Comparison of ENCODE assay signal across 8 cellular contexts in genomic region chr5:40688127-40688756, GRCh38. TPM values are rescaled to one million over a fixed set of nuclear protein-coding genes. Genes with fewer than 3 reads are reported as not detected.
DNase-seq lines count a peak whose midpoint lies in the region; ATAC-seq lines count a peak whose summit lies in the region.

No MANE protein-coding gene starts in this region.

- no peaks in the 10 kb centered on the region for H3K9me3 Mint-ChIP-seq in activated CD8-positive, alpha-beta T cell treated with anti-CD3 and anti-CD28 coated beads, Interleukin-2, amount 10 ng/mL, durations not matched to agents 7 days and 5 days (ENCODE audit: insufficient read depth)
- H3K9me3 Mint-ChIP-seq in effector memory CD8-positive, alpha-beta T cell, result no peaks in the 10 kb centered on the region

- CTCF ChIA-PET in activated CD8-positive, alpha-beta T cell treated with anti-CD3 and anti-CD28 coated beads, Interleukin-2, amount 10 ng/mL, durations not matched to agents 7 days and 5 days (lab: Charles Lee), result interaction anchor here (0.8 to 3.1 kb wide), 12 partner anchors 15 to 739 kb away, joined by 3 to 23 read pairs (median 4); no protein-coding TSS in a partner anchor

- POLR2A ChIA-PET in activated CD8-positive, alpha-beta T cell treated with anti-CD3 and anti-CD28 coated beads, Interleukin-2, amount 10 ng/mL, durations not matched to agents 7 days and 5 days (lab: Charles Lee), result interaction anchor here (0.7 kb wide), 1 partner anchor 342 kb away, joined by 3 read pairs; no protein-coding TSS in a partner anchor

- H3K27ac Mint-ChIP-seq in activated CD8-positive, alpha-beta T cell treated with anti-CD3 and anti-CD28 coated beads, Interleukin-2, amount 10 ng/mL, durations not matched to agents 7 days and 5 days, result peak overlapping the region; percentile 81
- peak overlapping the region; percentile 95 to 100 for H3K27ac Mint-ChIP-seq in effector memory CD8-positive, alpha-beta T cell

- H3K27me3 Mint-ChIP-seq in activated CD8-positive, alpha-beta T cell treated with anti-CD3 and anti-CD28 coated beads, Interleukin-2, amount 10 ng/mL, durations not matched to agents 7 days and 5 days (ENCODE audit: low read depth), result no peaks in the 10 kb centered on the region
- H3K27me3 Mint-ChIP-seq in effector memory CD8-positive, alpha-beta T cell, result no peaks in the 10 kb centered on the region

- H3K36me3 Mint-ChIP-seq in activated CD8-positive, alpha-beta T cell treated with anti-CD3 and anti-CD28 coated beads, Interleukin-2, amount 10 ng/mL, durations not matched to agents 7 days and 5 days (ENCODE audit: low read depth), result peaks cover 88% of the 10 kb centered on the region
- H3K36me3 Mint-ChIP-seq in effector memory CD8-positive, alpha-beta T cell (ENCODE audit: insufficient read depth), result peaks cover 97% of the 10 kb centered on the region

- ATAC-seq in GM19463 (IDR thresholded peaks at IDR 0.05; ENCODE audit: unreplicated experiment) (peak; percentile 87), HG03575 (IDR thresholded peaks at IDR 0.05; ENCODE audit: extremely low read depth, insufficient number of reproducible peaks, low FRiP score, unreplicated experiment) (peak; percentile 75)
- ATAC-seq in activated CD8-positive, alpha-beta T cell treated with anti-CD3 and anti-CD28 coated beads, Interleukin-2, amount 10 ng/mL, durations not matched to agents 7 days and 5 days, result peak; percentile 73
- peak; percentile 72 for ATAC-seq in effector memory CD8-positive, alpha-beta T cell (replicated peaks)

- peak overlapping the region; percentile 82 for H3K4me3 Mint-ChIP-seq in activated CD8-positive, alpha-beta T cell treated with anti-CD3 and anti-CD28 coated beads, Interleukin-2, amount 10 ng/mL, durations not matched to agents 7 days and 5 days
- peak overlapping the region; percentile 100 for H3K4me3 Mint-ChIP-seq in effector memory CD8-positive, alpha-beta T cell

- peak; percentile 68 for DNase-seq in CMK (ENCODE audit: low read depth)
- DNase-seq in NCI-H82 treated with DMSO at 0.1 percent for 48 hours (lab: John Stamatoyannopoulos, UW; ENCODE audit: unreplicated experiment), result peak; percentile 48
- peak; percentile 93 for DNase-seq in activated CD8-positive, alpha-beta T cell treated with anti-CD3 and anti-CD28 coated beads, Interleukin-2, amount 10 ng/mL, durations not matched to agents 7 days and 5 days
- peak; percentile 83 to 89 (median 85) for DNase-seq in effector memory CD8-positive, alpha-beta T cell
- DNase-seq in middle frontal gyrus (ENCODE audit: extremely low spot score, low spot score), result peak; percentile 70
- DNase-seq in stimulated activated CD8-positive, alpha-beta memory T cell treated with anti-CD3 and anti-CD28 coated beads, Interleukin-2, amount 100 ng/mL, for 48 hours (ENCODE audit: low read depth in 2 of 2), result peak; percentile 67 to 77

- H3K4me1 Mint-ChIP-seq in activated CD8-positive, alpha-beta T cell treated with anti-CD3 and anti-CD28 coated beads, Interleukin-2, amount 10 ng/mL, durations not matched to agents 7 days and 5 days (ENCODE audit: low read depth), result peaks cover 64% of the 10 kb centered on the region
- peaks cover 63 to 79% of the 10 kb centered on the region in 2 donors for H3K4me1 Mint-ChIP-seq in effector memory CD8-positive, alpha-beta T cell (ENCODE audit: low read depth in 2 of 2)

RNA-seq across cellular contexts. Expression of gene PTGER4, which starts 8.5 kb away (rescaled TPM):
- total RNA-seq in activated CD8-positive, alpha-beta T cell treated with anti-CD3 and anti-CD28 coated beads, Interleukin-2, amount 10 ng/mL, durations not matched to agents 7 days and 5 days, result 10 to 100 TPM; 45.8 to 50.8 TPM

Comparison
In these comparisons a context has a peak if more than half of its experiments do, and no peak if none do; other contexts are left out.
1. Peak in every context shown above with its lines: DNase-seq and ATAC-seq.